1 cellular context compared by ENCODE assay signal in the genomic region with DNA sequence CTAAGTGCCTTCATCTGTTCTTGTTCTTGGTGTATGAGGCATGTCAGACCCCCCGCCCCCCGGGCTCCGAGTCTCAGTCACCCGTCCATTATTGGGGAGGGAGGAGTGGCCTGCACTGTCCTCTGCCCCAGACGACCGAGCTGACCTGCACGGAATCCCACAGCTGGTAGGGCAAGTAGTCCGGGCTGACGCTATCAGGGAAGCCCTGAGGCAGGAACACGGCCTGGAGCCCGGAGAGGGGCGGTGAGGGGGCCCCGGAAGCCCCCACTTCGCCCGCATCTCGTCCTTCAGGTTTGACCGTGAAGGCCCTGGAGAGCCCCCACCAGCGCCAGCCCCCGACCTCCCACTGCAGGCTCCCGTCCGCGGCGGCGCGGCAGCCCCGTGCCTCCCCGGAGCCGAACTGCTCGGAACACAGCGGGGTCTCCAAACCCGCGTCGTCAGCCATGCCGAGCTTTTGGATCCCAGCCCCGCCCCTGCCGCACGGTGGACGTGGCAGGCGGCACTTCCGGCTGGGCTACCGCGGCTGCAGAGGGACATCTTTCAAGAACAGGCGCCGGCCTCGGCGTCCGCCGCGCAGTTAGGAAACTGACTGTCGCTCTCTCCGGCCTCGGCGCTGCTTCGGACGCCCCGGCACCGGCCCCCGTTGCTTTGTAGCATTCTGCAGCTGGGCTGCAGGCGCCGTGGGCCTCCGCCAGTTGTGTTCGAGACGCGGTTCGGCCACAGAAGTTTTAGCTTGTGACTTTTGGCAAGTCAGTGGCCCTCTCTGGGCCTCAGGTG.
A peak's percentile ranks its signal among the peaks of the same experiment; 100 is the strongest.
TF ChIP-seq lines count a peak whose summit lies in the region.

A gene (minus strand): TSS at position 463 of the 777 bp plus-strand sequence. CDS start 18 bp downstream, at position 445.

TF ChIP-seq in HepG2, 621 proteins besides CTCF, POLR2A, EP300 and RAD21 (continued from another document and continues in another):
- TF ChIP-seq, protein P1, sequence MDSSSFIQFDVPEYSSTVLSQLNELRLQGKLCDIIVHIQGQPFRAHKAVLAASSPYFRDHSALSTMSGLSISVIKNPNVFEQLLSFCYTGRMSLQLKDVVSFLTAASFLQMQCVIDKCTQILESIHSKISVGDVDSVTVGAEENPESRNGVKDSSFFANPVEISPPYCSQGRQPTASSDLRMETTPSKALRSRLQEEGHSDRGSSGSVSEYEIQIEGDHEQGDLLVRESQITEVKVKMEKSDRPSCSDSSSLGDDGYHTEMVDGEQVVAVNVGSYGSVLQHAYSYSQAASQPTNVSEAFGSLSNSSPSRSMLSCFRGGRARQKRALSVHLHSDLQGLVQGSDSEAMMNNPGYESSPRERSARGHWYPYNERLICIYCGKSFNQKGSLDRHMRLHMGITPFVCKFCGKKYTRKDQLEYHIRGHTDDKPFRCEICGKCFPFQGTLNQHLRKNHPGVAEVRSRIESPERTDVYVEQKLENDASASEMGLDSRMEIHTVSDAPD (CRISPR knock-in tag; IDR thresholded peaks at IDR 0.05) = peak; percentile 77; the same call in 1 of the 2 replicates
- TF ChIP-seq ZMYM4 (CRISPR knock-in tag; IDR thresholded peaks at IDR 0.05) = peak; percentile 90
- TF ChIP-seq PPARG (CRISPR knock-in tag; conservative IDR thresholded peaks at IDR 0.05) = 0 out of 2 replicates have a peak, but pooled peaks have one; percentile 12
- TF ChIP-seq ZSCAN25 (CRISPR knock-in tag; IDR thresholded peaks at IDR 0.05) = no peak; the same call in none of the 2 replicates
- TF ChIP-seq MIXL1 (CRISPR knock-in tag; IDR thresholded peaks at IDR 0.05) = peak; percentile 81
- TF ChIP-seq HOXA7 (CRISPR knock-in tag; IDR thresholded peaks at IDR 0.05) = no peak
- TF ChIP-seq, protein P2, sequence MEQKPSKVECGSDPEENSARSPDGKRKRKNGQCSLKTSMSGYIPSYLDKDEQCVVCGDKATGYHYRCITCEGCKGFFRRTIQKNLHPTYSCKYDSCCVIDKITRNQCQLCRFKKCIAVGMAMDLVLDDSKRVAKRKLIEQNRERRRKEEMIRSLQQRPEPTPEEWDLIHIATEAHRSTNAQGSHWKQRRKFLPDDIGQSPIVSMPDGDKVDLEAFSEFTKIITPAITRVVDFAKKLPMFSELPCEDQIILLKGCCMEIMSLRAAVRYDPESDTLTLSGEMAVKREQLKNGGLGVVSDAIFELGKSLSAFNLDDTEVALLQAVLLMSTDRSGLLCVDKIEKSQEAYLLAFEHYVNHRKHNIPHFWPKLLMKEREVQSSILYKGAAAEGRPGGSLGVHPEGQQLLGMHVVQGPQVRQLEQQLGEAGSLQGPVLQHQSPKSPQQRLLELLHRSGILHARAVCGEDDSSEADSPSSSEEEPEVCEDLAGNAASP (CRISPR knock-in tag; IDR thresholded peaks at IDR 0.05; ENCODE audit: borderline replicate concordance) = peak; percentile 48; the same call in 1 of the 2 replicates
- TF ChIP-seq, protein P3, sequence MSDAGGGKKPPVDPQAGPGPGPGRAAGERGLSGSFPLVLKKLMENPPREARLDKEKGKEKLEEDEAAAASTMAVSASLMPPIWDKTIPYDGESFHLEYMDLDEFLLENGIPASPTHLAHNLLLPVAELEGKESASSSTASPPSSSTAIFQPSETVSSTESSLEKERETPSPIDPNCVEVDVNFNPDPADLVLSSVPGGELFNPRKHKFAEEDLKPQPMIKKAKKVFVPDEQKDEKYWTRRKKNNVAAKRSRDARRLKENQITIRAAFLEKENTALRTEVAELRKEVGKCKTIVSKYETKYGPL (CRISPR knock-in tag; IDR thresholded peaks at IDR 0.05) = no peak
- TF ChIP-seq CCAR2 (optimal IDR thresholded peaks at IDR 0.05; ENCODE audit: low read depth, low read length) = no peak
- no peak for TF ChIP-seq ZSCAN22 (CRISPR knock-in tag; IDR thresholded peaks at IDR 0.05)
- TF ChIP-seq ATAD3A (CRISPR knock-in tag; IDR thresholded peaks at IDR 0.05) = no peak; the same call in 1 of the 2 replicates
- TF ChIP-seq HNF4G (IDR thresholded peaks at IDR 0.05; ENCODE audit: borderline replicate concordance, low read depth, low read length) = peak; percentile 46; the same call in 1 of the 2 replicates
- TF ChIP-seq HNF4G (CRISPR knock-in tag; IDR thresholded peaks at IDR 0.05; ENCODE audit: borderline replicate concordance, low read depth) = peak; percentile 68; the same call in 1 of the 2 replicates
- TF ChIP-seq, protein P4, sequence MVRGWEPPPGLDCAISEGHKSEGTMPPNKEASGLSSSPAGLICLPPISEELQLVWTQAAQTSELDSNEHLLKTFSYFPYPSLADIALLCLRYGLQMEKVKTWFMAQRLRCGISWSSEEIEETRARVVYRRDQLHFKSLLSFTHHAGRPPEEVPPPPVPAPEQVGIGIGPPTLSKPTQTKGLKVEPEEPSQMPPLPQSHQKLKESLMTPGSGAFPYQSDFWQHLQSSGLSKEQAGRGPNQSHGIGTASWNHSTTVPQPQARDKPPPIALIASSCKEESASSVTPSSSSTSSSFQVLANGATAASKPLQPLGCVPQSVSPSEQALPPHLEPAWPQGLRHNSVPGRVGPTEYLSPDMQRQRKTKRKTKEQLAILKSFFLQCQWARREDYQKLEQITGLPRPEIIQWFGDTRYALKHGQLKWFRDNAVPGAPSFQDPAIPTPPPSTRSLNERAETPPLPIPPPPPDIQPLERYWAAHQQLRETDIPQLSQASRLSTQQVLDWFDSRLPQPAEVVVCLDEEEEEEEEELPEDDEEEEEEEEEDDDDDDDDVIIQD (CRISPR knock-in tag; IDR thresholded peaks at IDR 0.05; ENCODE audit: low read depth) = no peak
- peak; percentile 86 for TF ChIP-seq HNRNPUL1 (IDR thresholded peaks at IDR 0.05; ENCODE audit: low read depth, low read length)
- TF ChIP-seq ZNF549 (CRISPR knock-in tag; IDR thresholded peaks at IDR 0.05) = no peak
- TF ChIP-seq, protein P5, sequence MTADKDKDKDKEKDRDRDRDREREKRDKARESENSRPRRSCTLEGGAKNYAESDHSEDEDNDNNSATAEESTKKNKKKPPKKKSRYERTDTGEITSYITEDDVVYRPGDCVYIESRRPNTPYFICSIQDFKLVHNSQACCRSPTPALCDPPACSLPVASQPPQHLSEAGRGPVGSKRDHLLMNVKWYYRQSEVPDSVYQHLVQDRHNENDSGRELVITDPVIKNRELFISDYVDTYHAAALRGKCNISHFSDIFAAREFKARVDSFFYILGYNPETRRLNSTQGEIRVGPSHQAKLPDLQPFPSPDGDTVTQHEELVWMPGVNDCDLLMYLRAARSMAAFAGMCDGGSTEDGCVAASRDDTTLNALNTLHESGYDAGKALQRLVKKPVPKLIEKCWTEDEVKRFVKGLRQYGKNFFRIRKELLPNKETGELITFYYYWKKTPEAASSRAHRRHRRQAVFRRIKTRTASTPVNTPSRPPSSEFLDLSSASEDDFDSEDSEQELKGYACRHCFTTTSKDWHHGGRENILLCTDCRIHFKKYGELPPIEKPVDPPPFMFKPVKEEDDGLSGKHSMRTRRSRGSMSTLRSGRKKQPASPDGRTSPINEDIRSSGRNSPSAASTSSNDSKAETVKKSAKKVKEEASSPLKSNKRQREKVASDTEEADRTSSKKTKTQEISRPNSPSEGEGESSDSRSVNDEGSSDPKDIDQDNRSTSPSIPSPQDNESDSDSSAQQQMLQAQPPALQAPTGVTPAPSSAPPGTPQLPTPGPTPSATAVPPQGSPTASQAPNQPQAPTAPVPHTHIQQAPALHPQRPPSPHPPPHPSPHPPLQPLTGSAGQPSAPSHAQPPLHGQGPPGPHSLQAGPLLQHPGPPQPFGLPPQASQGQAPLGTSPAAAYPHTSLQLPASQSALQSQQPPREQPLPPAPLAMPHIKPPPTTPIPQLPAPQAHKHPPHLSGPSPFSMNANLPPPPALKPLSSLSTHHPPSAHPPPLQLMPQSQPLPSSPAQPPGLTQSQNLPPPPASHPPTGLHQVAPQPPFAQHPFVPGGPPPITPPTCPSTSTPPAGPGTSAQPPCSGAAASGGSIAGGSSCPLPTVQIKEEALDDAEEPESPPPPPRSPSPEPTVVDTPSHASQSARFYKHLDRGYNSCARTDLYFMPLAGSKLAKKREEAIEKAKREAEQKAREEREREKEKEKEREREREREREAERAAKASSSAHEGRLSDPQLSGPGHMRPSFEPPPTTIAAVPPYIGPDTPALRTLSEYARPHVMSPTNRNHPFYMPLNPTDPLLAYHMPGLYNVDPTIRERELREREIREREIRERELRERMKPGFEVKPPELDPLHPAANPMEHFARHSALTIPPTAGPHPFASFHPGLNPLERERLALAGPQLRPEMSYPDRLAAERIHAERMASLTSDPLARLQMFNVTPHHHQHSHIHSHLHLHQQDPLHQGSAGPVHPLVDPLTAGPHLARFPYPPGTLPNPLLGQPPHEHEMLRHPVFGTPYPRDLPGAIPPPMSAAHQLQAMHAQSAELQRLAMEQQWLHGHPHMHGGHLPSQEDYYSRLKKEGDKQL (CRISPR knock-in tag; IDR thresholded peaks at IDR 0.05; ENCODE audit: low read depth) = 0 out of 2 replicates have a peak, but pooled peaks have one; percentile 37
- TF ChIP-seq ZNF589 (CRISPR knock-in tag; conservative IDR thresholded peaks at IDR 0.05) = 0 out of 2 replicates have a peak, but pooled peaks have one; percentile 72
- TF ChIP-seq, protein P6, sequence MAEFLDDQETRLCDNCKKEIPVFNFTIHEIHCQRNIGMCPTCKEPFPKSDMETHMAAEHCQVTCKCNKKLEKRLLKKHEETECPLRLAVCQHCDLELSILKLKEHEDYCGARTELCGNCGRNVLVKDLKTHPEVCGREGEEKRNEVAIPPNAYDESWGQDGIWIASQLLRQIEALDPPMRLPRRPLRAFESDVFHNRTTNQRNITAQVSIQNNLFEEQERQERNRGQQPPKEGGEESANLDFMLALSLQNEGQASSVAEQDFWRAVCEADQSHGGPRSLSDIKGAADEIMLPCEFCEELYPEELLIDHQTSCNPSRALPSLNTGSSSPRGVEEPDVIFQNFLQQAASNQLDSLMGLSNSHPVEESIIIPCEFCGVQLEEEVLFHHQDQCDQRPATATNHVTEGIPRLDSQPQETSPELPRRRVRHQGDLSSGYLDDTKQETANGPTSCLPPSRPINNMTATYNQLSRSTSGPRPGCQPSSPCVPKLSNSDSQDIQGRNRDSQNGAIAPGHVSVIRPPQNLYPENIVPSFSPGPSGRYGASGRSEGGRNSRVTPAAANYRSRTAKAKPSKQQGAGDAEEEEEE (CRISPR knock-in tag; IDR thresholded peaks at IDR 0.05; ENCODE audit: borderline replicate concordance) = peak; percentile 85; the same call in 1 of the 2 replicates
- TF ChIP-seq ZNF563 (CRISPR knock-in tag; IDR thresholded peaks at IDR 0.05) = peak; percentile 94
- peak; percentile 76; the same call in 1 of the 2 replicates for TF ChIP-seq NFE2L1 (CRISPR knock-in tag; IDR thresholded peaks at IDR 0.05; ENCODE audit: borderline replicate concordance)
- peak; percentile 97 for TF ChIP-seq ARNT2 (CRISPR knock-in tag; IDR thresholded peaks at IDR 0.05; ENCODE audit: low read depth)
- TF ChIP-seq, protein P7, sequence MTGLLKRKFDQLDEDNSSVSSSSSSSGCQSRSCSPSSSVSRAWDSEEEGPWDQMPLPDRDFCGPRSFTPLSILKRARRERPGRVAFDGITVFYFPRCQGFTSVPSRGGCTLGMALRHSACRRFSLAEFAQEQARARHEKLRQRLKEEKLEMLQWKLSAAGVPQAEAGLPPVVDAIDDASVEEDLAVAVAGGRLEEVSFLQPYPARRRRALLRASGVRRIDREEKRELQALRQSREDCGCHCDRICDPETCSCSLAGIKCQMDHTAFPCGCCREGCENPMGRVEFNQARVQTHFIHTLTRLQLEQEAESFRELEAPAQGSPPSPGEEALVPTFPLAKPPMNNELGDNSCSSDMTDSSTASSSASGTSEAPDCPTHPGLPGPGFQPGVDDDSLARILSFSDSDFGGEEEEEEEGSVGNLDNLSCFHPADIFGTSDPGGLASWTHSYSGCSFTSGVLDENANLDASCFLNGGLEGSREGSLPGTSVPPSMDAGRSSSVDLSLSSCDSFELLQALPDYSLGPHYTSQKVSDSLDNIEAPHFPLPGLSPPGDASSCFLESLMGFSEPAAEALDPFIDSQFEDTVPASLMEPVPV (CRISPR knock-in tag; IDR thresholded peaks at IDR 0.05) = peak; percentile 96
- TF ChIP-seq ZMYM3 (CRISPR knock-in tag; IDR thresholded peaks at IDR 0.05) = peak; percentile 96
- TF ChIP-seq, protein P8, sequence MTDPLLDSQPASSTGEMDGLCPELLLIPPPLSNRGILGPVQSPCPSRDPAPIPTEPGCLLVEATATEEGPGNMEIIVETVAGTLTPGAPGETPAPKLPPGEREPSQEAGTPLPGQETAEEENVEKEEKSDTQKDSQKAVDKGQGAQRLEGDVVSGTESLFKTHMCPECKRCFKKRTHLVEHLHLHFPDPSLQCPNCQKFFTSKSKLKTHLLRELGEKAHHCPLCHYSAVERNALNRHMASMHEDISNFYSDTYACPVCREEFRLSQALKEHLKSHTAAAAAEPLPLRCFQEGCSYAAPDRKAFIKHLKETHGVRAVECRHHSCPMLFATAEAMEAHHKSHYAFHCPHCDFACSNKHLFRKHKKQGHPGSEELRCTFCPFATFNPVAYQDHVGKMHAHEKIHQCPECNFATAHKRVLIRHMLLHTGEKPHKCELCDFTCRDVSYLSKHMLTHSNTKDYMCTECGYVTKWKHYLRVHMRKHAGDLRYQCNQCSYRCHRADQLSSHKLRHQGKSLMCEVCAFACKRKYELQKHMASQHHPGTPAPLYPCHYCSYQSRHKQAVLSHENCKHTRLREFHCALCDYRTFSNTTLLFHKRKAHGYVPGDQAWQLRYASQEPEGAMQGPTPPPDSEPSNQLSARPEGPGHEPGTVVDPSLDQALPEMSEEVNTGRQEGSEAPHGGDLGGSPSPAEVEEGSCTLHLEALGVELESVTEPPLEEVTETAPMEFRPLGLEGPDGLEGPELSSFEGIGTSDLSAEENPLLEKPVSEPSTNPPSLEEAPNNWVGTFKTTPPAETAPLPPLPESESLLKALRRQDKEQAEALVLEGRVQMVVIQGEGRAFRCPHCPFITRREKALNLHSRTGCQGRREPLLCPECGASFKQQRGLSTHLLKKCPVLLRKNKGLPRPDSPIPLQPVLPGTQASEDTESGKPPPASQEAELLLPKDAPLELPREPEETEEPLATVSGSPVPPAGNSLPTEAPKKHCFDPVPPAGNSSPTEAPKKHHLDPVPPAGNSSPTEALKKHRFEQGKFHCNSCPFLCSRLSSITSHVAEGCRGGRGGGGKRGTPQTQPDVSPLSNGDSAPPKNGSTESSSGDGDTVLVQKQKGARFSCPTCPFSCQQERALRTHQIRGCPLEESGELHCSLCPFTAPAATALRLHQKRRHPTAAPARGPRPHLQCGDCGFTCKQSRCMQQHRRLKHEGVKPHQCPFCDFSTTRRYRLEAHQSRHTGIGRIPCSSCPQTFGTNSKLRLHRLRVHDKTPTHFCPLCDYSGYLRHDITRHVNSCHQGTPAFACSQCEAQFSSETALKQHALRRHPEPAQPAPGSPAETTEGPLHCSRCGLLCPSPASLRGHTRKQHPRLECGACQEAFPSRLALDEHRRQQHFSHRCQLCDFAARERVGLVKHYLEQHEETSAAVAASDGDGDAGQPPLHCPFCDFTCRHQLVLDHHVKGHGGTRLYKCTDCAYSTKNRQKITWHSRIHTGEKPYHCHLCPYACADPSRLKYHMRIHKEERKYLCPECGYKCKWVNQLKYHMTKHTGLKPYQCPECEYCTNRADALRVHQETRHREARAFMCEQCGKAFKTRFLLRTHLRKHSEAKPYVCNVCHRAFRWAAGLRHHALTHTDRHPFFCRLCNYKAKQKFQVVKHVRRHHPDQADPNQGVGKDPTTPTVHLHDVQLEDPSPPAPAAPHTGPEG (CRISPR knock-in tag; IDR thresholded peaks at IDR 0.05) = 0 out of 2 replicates have a peak, but pooled peaks have one; percentile 41
- peak; percentile 79; the same call in 1 of the 2 replicates for TF ChIP-seq FOXJ3 (CRISPR knock-in tag; IDR thresholded peaks at IDR 0.05; ENCODE audit: borderline replicate concordance)
- TF ChIP-seq GABPB1 (CRISPR knock-in tag; IDR thresholded peaks at IDR 0.05) = peak; percentile 100
- peak; percentile 93 for TF ChIP-seq PCBP1 (IDR thresholded peaks at IDR 0.05; ENCODE audit: borderline replicate concordance, low read depth, low read length)
- peak; percentile 64; the same call in 1 of the 2 replicates for TF ChIP-seq ZNF234 (CRISPR knock-in tag; conservative IDR thresholded peaks at IDR 0.05)
- no peak for TF ChIP-seq ZFP36L1 (CRISPR knock-in tag; IDR thresholded peaks at IDR 0.05)
